13 cellular contexts compared by ENCODE assay signal in the genomic region with DNA sequence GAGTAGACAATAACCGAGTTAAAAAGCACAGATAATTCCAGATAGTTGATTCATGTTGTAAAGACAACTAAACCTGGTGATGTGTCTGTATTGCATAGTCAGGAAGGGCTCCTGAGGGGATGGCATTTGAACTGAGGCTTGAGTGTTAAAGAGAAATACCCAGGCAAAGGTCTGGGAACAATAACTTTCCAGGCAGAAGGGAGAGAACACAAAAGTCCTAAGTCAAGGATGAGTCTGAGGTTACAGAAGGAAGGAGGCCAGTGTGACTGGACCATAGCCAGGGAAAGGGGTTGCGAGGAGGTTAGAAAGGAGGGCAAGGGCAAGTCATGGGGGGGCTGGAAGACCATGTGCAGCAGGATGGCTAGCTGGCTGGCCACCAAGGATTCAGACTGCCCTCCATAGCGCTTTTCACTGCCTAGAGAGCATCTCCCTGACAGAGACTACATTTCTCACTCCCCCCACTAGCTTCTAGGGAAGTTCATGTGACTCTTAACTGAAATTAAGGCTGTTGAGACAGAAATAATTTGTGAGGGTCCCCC.
DNase-seq lines count a peak whose midpoint lies in the region; ATAC-seq, FAIRE-seq and TF ChIP-seq lines count a peak whose summit lies in the region.
"Had no signal": no experiment of that assay in that cellular context is flagged by ENCODE, and none has a peak within 500 bp of the region (broad histone marks: within the 10 kb centered on the region; RNA-seq: fewer than 3 reads in every experiment).

No MANE protein-coding gene starts in this region.

- peak overlapping the region; percentile 74 for H3K9ac ChIP-seq in GM23248
- H3K9ac ChIP-seq in endothelial cell of umbilical vein (replicated peaks; ENCODE audit: extremely low read depth, insufficient read depth, low read length): peak overlapping the region; percentile 83

- H3K27me3 ChIP-seq in GM23248 (replicated peaks; ENCODE audit: insufficient read depth): no peaks in the 10 kb centered on the region
- H3K27me3 ChIP-seq in Panc1 (ENCODE audit: control insufficient read depth, insufficient read depth, low read length): no peaks in the 10 kb centered on the region
- no peaks in the 10 kb centered on the region for H3K27me3 ChIP-seq in endothelial cell of umbilical vein (ENCODE audit: control insufficient read depth in 2 of 2, insufficient read depth in 2 of 2, low read length in 2 of 2)
- H3K27me3 ChIP-seq in osteoblast (ENCODE audit: insufficient read depth, low read length): no peaks in the 10 kb centered on the region

- CTCF ChIA-PET in Panc1 (lab: Charles Lee): no interaction called here
- CTCF ChIA-PET in endothelial cell of umbilical vein (lab: Charles Lee): no interaction called here

- TF ChIP-seq CTCF in Panc1 (IDR thresholded peaks at IDR 0.05) (no peak), endothelial cell of umbilical vein (IDR thresholded peaks at IDR 0.05; ENCODE audit: extremely low read depth in 1 of 2, insufficient read depth in 1 of 2, low read depth in 1 of 2, low read length in 2 of 2) (no peak), osteoblast (IDR thresholded peaks at IDR 0.05; ENCODE audit: extremely low read depth, low read depth, low read length) (no peak)

- POLR2A ChIA-PET in Panc1 (lab: Charles Lee): no interaction called here
- POLR2A ChIA-PET in endothelial cell of umbilical vein (lab: Charles Lee): no interaction called here

- 18 to 28% methylated on average over 3 of the region's 3 CpGs for WGBS in GM23248 (ENCODE audit: low coverage in 1 of 2, low lambda C conversion rate in 2 of 2, missing lambda C conversion rate in 2 of 2), 2 experiments

- H4K20me1 ChIP-seq in GM23248 (ENCODE audit: insufficient read depth) (no peaks in the 10 kb centered on the region), endothelial cell of umbilical vein (replicated peaks; ENCODE audit: control insufficient read depth, extremely low read depth, insufficient read depth, low read length) (no peaks in the 10 kb centered on the region), osteoblast (ENCODE audit: insufficient read depth, low read length) (no peaks in the 10 kb centered on the region)

- peak overlapping the region; percentile 65 for H2AFZ ChIP-seq in GM23248
- H2AFZ ChIP-seq in endothelial cell of umbilical vein (ENCODE audit: low read depth, low read length): peak overlapping the region; percentile 72
- H2AFZ ChIP-seq in osteoblast (ENCODE audit: low read length): peak overlapping the region; percentile 72

- peak; percentile 38 for FAIRE-seq in endothelial cell of umbilical vein (lab: Jason Lieb, UNC)

- H3K4me2 ChIP-seq in GM23248 (ENCODE audit: unreplicated experiment) (peak overlapping the region; percentile 37), endothelial cell of umbilical vein (ENCODE audit: insufficient read depth, low read length) (peak overlapping the region; percentile 37), osteoblast (ENCODE audit: insufficient read depth, low read length) (peak overlapping the region; percentile 52)

- peak; percentile 20 for TF ChIP-seq POLR2A in endothelial cell of umbilical vein (IDR thresholded peaks at IDR 0.05; ENCODE audit: low read depth, low read length)

- BruUV-seq in Panc1 (replicated peaks; lab: Mats Ljungman, UMichigan) (no TSS peak), endothelial cell of umbilical vein (replicated peaks; lab: Mats Ljungman, UMichigan) (TSS peak; percentile 99)

- DNase-seq in GM23248 (peak; percentile 78), Panc1 (ENCODE audit: low read depth, low spot score) (no peak), endothelial cell of umbilical vein (ENCODE audit: low read depth, low spot score) (no peak), osteoblast (ENCODE audit: insufficient read length, low spot score, missing footprints) (no peak), OCI-M1 (lab: John Stamatoyannopoulos, UW) (no peak)
- no peak for DNase-seq in stimulated activated naive CD4-positive, alpha-beta T cell (lab: John Stamatoyannopoulos, UW)
- DNase-seq: activated CD4-positive, CD25-positive, alpha-beta regulatory T cell treated with anti-CD3 and anti-CD28 coated beads, Interleukin-2, amount 50 U/mL, for 72 hours; activated gamma-delta T cell; CD8-positive, alpha-beta memory T cell; NCI-H1417 treated with DMSO at 0.1 percent for 48 hours; retina had no signal

- no peaks in the 10 kb centered on the region for H3K9me1 ChIP-seq in endothelial cell of umbilical vein (replicated peaks; ENCODE audit: control insufficient read depth, extremely low read depth, insufficient read depth, low read length)

- H3K9me3 ChIP-seq in GM23248 (ENCODE audit: low read depth): no peaks in the 10 kb centered on the region
- H3K9me3 ChIP-seq in Panc1 (ENCODE audit: control insufficient read depth, insufficient read depth, low read depth, low read length): 0 out of 2 replicates have a peak, but pooled peaks cover 3% of the 10 kb centered on the region
- no peaks in the 10 kb centered on the region for H3K9me3 ChIP-seq in endothelial cell of umbilical vein (replicated peaks; ENCODE audit: control insufficient read depth, insufficient read depth, low read length)
- peaks cover 2% of the 10 kb centered on the region for H3K9me3 ChIP-seq in osteoblast (ENCODE audit: low read depth, low read length)

- peak; percentile 29; the same call in 1 of the 2 replicates for ATAC-seq in Panc1
- ATAC-seq in GM18498 (IDR thresholded peaks at IDR 0.05; ENCODE audit: unreplicated experiment): no peak
- no peak for ATAC-seq in HG03460 (IDR thresholded peaks at IDR 0.05; ENCODE audit: unreplicated experiment)

- H3K27ac ChIP-seq in GM23248: peak overlapping the region; percentile 94
- H3K27ac ChIP-seq in Panc1 (ENCODE audit: low read length): no peak overlapping the region
- peak overlapping the region; percentile 99 for H3K27ac ChIP-seq in endothelial cell of umbilical vein (ENCODE audit: insufficient read depth, low read depth, low read length)
- H3K27ac ChIP-seq in osteoblast (ENCODE audit: low read depth, low read length): peak overlapping the region; percentile 98

- in situ Hi-C loops in GM23248 (cut with MboI) (no loop called here), Panc1 (cut with HindIII; ENCODE audit: low pct_unique_long_range_greater_than_20kb, low sequenced_read_pairs) (no loop called here)

- intact Hi-C loops in Panc1 (cut with micrococcal nuclease; ENCODE audit: unreplicated experiment): no loop called here
- intact Hi-C loops in endothelial cell of umbilical vein (cut with micrococcal nuclease): loop anchor here (1.0 to 5.0 kb wide), 3 partner anchors 167 to 283 kb away; no protein-coding TSS in a partner anchor

- H3K79me2 ChIP-seq in GM23248 (ENCODE audit: insufficient read depth) (no peaks in the 10 kb centered on the region), endothelial cell of umbilical vein (ENCODE audit: control insufficient read depth, insufficient read depth, low read length) (no peaks in the 10 kb centered on the region), osteoblast (ENCODE audit: insufficient read depth, low read length) (no peaks in the 10 kb centered on the region)

- H3F3A ChIP-seq in GM23248 (ENCODE audit: insufficient read depth): peaks cover 38% of the 10 kb centered on the region

- dilution Hi-C loops in endothelial cell of umbilical vein (cut with MboI; ENCODE audit: extremely low pct_ligation_motif_present, low sequenced_read_pairs): no loop called here

- H3K36me3 ChIP-seq in GM23248 (ENCODE audit: low read depth): no peaks in the 10 kb centered on the region
- no peaks in the 10 kb centered on the region for H3K36me3 ChIP-seq in Panc1 (ENCODE audit: control insufficient read depth, insufficient read depth, low read length)
- no peaks in the 10 kb centered on the region for H3K36me3 ChIP-seq in endothelial cell of umbilical vein (ENCODE audit: control insufficient read depth in 2 of 2, extremely low read depth in 1 of 2, insufficient read depth in 2 of 2, low read length in 2 of 2)
- no peaks in the 10 kb centered on the region for H3K36me3 ChIP-seq in osteoblast (ENCODE audit: insufficient read depth, low read length)

- peaks cover 37% of the 10 kb centered on the region for H3K4me1 ChIP-seq in GM23248 (ENCODE audit: insufficient read depth)
- no peaks in the 10 kb centered on the region for H3K4me1 ChIP-seq in Panc1 (ENCODE audit: control insufficient read depth, insufficient read depth, low read length)
- H3K4me1 ChIP-seq in endothelial cell of umbilical vein (ENCODE audit: control insufficient read depth, extremely low read depth, insufficient read depth, low read length): peaks cover 21% of the 10 kb centered on the region
- H3K4me1 ChIP-seq in osteoblast (ENCODE audit: insufficient read depth, low read length): peaks cover 18% of the 10 kb centered on the region

- H3K4me3 ChIP-seq in GM23248: no peak overlapping the region
- no peak overlapping the region for H3K4me3 ChIP-seq in Panc1 (ENCODE audit: low read depth in 2 of 2, low read length in 2 of 2)
- no peak overlapping the region for H3K4me3 ChIP-seq in endothelial cell of umbilical vein (replicated peaks in 1 of 3; ENCODE audit: insufficient read depth in 1 of 3, low read depth in 1 of 3, low read length in 3 of 3)
- H3K4me3 ChIP-seq in osteoblast (ENCODE audit: insufficient read depth, low read length): no peak overlapping the region

- no peaks in the 10 kb centered on the region for H3K9me2 ChIP-seq in GM23248 (ENCODE audit: insufficient read depth)

TF ChIP-seq in endothelial cell of umbilical vein, 7 proteins besides CTCF, POLR2A, EP300 and RAD21:
- no peak for TF ChIP-seq MYC (IDR thresholded peaks at IDR 0.05; ENCODE audit: low read depth, low read length)
- TF ChIP-seq, protein P1, sequence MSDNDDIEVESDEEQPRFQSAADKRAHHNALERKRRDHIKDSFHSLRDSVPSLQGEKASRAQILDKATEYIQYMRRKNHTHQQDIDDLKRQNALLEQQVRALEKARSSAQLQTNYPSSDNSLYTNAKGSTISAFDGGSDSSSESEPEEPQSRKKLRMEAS (IDR thresholded peaks at IDR 0.05; ENCODE audit: insufficient read depth, insufficient read length): peak; percentile 1
TF ChIP-seq in endothelial cell of umbilical vein: peak in this region for 1.
